Comparison of ENCODE assay signal across 1 cellular context in genomic region chr3:194687638-194688206, GRCh38.
TF ChIP-seq lines count a peak whose summit lies in the region.

No MANE protein-coding gene starts in this region.

TF ChIP-seq in HEK293, 187 proteins besides CTCF, POLR2A, EP300 and RAD21 (continued from another document):
- TF ChIP-seq, protein P1, sequence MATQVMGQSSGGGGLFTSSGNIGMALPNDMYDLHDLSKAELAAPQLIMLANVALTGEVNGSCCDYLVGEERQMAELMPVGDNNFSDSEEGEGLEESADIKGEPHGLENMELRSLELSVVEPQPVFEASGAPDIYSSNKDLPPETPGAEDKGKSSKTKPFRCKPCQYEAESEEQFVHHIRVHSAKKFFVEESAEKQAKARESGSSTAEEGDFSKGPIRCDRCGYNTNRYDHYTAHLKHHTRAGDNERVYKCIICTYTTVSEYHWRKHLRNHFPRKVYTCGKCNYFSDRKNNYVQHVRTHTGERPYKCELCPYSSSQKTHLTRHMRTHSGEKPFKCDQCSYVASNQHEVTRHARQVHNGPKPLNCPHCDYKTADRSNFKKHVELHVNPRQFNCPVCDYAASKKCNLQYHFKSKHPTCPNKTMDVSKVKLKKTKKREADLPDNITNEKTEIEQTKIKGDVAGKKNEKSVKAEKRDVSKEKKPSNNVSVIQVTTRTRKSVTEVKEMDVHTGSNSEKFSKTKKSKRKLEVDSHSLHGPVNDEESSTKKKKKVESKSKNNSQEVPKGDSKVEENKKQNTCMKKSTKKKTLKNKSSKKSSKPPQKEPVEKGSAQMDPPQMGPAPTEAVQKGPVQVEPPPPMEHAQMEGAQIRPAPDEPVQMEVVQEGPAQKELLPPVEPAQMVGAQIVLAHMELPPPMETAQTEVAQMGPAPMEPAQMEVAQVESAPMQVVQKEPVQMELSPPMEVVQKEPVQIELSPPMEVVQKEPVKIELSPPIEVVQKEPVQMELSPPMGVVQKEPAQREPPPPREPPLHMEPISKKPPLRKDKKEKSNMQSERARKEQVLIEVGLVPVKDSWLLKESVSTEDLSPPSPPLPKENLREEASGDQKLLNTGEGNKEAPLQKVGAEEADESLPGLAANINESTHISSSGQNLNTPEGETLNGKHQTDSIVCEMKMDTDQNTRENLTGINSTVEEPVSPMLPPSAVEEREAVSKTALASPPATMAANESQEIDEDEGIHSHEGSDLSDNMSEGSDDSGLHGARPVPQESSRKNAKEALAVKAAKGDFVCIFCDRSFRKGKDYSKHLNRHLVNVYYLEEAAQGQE (tag by site-specific recombination; IDR thresholded peaks at IDR 0.05): no peak
- no peak for TF ChIP-seq ZNF2 (tag by site-specific recombination; IDR thresholded peaks at IDR 0.05)
- TF ChIP-seq, protein P2, sequence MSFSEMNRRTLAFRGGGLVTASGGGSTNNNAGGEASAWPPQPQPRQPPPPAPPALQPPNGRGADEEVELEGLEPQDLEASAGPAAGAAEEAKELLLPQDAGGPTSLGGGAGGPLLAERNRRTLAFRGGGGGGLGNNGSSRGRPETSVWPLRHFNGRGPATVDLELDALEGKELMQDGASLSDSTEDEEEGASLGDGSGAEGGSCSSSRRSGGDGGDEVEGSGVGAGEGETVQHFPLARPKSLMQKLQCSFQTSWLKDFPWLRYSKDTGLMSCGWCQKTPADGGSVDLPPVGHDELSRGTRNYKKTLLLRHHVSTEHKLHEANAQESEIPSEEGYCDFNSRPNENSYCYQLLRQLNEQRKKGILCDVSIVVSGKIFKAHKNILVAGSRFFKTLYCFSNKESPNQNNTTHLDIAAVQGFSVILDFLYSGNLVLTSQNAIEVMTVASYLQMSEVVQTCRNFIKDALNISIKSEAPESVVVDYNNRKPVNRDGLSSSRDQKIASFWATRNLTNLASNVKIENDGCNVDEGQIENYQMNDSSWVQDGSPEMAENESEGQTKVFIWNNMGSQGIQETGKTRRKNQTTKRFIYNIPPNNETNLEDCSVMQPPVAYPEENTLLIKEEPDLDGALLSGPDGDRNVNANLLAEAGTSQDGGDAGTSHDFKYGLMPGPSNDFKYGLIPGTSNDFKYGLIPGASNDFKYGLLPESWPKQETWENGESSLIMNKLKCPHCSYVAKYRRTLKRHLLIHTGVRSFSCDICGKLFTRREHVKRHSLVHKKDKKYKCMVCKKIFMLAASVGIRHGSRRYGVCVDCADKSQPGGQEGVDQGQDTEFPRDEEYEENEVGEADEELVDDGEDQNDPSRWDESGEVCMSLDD (tag by site-specific recombination; IDR thresholded peaks at IDR 0.05): no peak
